ENCODE assay signal across 19 cellular contexts in genomic region chr2:37560241-37560848, GRCh38.
A peak's percentile ranks its signal among the peaks of the same experiment; 100 is the strongest.
DNase-seq lines count a peak whose midpoint lies in the region; ATAC-seq, FAIRE-seq and TF ChIP-seq lines count a peak whose summit lies in the region.
"Had no signal": no experiment of that assay in that cellular context is flagged by ENCODE, and none has a peak within 500 bp of the region (broad histone marks: within the 10 kb centered on the region; RNA-seq: fewer than 3 reads in every experiment).

No MANE protein-coding gene starts in this region.

- H3K9ac ChIP-seq in GM12878 (ENCODE audit: control insufficient read depth, insufficient read depth, low read length): no peak overlapping the region

- no peak overlapping the region for H3K4me3 ChIP-seq in GM12878
- H3K4me3 ChIP-seq: body of pancreas, colonic mucosa, mucosa of descending colon, tibial nerve had no signal

- H3K79me2 ChIP-seq in GM12878 (ENCODE audit: control insufficient read depth, insufficient read depth, low read length): no peaks in the 10 kb centered on the region; the same call in none of the 2 replicates

- POLR2A ChIA-PET in GM12878 (lab: Charles Lee): interaction anchor here (1.0 to 9.1 kb wide), 7 partner anchors 9 to 94 kb away, joined by 3 to 74 read pairs (median 5); no protein-coding TSS in a partner anchor

- TF ChIP-seq EP300 in GM12878 (IDR thresholded peaks at IDR 0.05; ENCODE audit: borderline replicate concordance in 1 of 2, control insufficient read depth in 1 of 2, low read depth in 2 of 2, low read length in 2 of 2): no peak

- no peaks in the 10 kb centered on the region for H4K20me1 ChIP-seq in GM12878 (ENCODE audit: control insufficient read depth, insufficient read depth)

- no peak overlapping the region for H3K4me2 ChIP-seq in GM12878 (ENCODE audit: control insufficient read depth, insufficient read depth)

- H3K27me3 Mint-ChIP-seq in stimulated activated memory B cell treated with anti-CD40 and anti-IgM and Interleukin-4, amounts not matched to agents 10 μg/mL and 1 μg/mL and 100 μg/mL, for 72 hours: no peaks in the 10 kb centered on the region
- no peaks in the 10 kb centered on the region for H3K27me3 Mint-ChIP-seq in activated CD8-positive, alpha-beta memory T cell treated with anti-CD3 and anti-CD28 coated beads, Interleukin-2, amount 10 ng/mL, durations not matched to agents 7 days and 5 days
- H3K27me3 Mint-ChIP-seq: activated naive CD8-positive, alpha-beta T cell; T-helper 17 cell had no signal

- H2AFZ ChIP-seq in GM12878 (ENCODE audit: control insufficient read depth, low read depth, low read length): peak overlapping the region; percentile 56

- H3K4me1 Mint-ChIP-seq in stimulated activated memory B cell treated with anti-CD40 and anti-IgM and Interleukin-4, amounts not matched to agents 10 μg/mL and 1 μg/mL and 100 μg/mL, for 72 hours: peaks cover 14% of the 10 kb centered on the region
- peaks cover 16% of the 10 kb centered on the region for H3K4me1 Mint-ChIP-seq in activated CD8-positive, alpha-beta memory T cell treated with anti-CD3 and anti-CD28 coated beads, Interleukin-2, amount 10 ng/mL, durations not matched to agents 7 days and 5 days

- DNase-seq in NCI-H510A treated with DMSO at 0.1 percent for 48 hours (lab: John Stamatoyannopoulos, UW): peak; percentile 46
- DNase-seq in NCI-H510A (lab: John Stamatoyannopoulos, UW): no peak
- DNase-seq in NCI-H345 treated with DMSO at 0.1 percent for 48 hours (lab: John Stamatoyannopoulos, UW; ENCODE audit: unreplicated experiment): peak; percentile 44
- no peak for DNase-seq in GM12878 (ENCODE audit: low read depth, low spot score)
- no peak for DNase-seq in activated CD8-positive, alpha-beta memory T cell treated with anti-CD3 and anti-CD28 coated beads, Interleukin-2, amount 10 ng/mL, durations not matched to agents 7 days and 5 days
- DNase-seq in NCI-H1436 treated with DMSO at 0.1 percent for 48 hours (lab: John Stamatoyannopoulos, UW): no peak
- DNase-seq: 8988T, body of pancreas, colonic mucosa, foreskin keratinocyte, left cardiac atrium, mucosa of descending colon, SHP77, T-helper 17 cell had no signal

- SMC1A ChIA-PET in GM12878 (lab: Charles Lee; ENCODE audit: uncharacterized antibody, unreplicated experiment): interaction anchor here (0.7 to 14.3 kb wide), 17 partner anchors 9 to 317 kb away, joined by 3 to 246 read pairs (median 5); no protein-coding TSS in a partner anchor

- ATAC-seq in GM12878 (no peak), HG03469 (IDR thresholded peaks at IDR 0.05; ENCODE audit: unreplicated experiment) (no peak)
- ATAC-seq in stimulated activated memory B cell treated with anti-CD40 and anti-IgM and Interleukin-4, amounts not matched to agents 10 μg/mL and 1 μg/mL and 100 μg/mL, for 72 hours: no peak
- no peak for ATAC-seq in activated CD8-positive, alpha-beta memory T cell treated with anti-CD3 and anti-CD28 coated beads, Interleukin-2, amount 10 ng/mL, durations not matched to agents 7 days and 5 days
- ATAC-seq: activated CD4-positive, CD25-positive, alpha-beta regulatory T cell treated with anti-CD3 and anti-CD28 coated beads, Interleukin-2, amount 50 U/mL, for 24 hours; body of pancreas; foreskin keratinocyte; mucosa of descending colon; T-helper 17 cell had no signal

- intact Hi-C loops in GM12878 (cut with micrococcal nuclease; ENCODE audit: unreplicated experiment): no loop called here

- no peaks in the 10 kb centered on the region for H3K36me3 Mint-ChIP-seq in stimulated activated memory B cell treated with anti-CD40 and anti-IgM and Interleukin-4, amounts not matched to agents 10 μg/mL and 1 μg/mL and 100 μg/mL, for 72 hours
- H3K36me3 Mint-ChIP-seq in activated CD8-positive, alpha-beta memory T cell treated with anti-CD3 and anti-CD28 coated beads, Interleukin-2, amount 10 ng/mL, durations not matched to agents 7 days and 5 days: peaks cover 1% of the 10 kb centered on the region
- H3K36me3 Mint-ChIP-seq: activated naive CD8-positive, alpha-beta T cell had no signal

- peaks cover 58% of the 10 kb centered on the region for H3K4me1 ChIP-seq in GM12878 (ENCODE audit: control insufficient read depth, insufficient read depth, low read length)
- H3K4me1 ChIP-seq: colonic mucosa had no signal

- no peaks in the 10 kb centered on the region for H3K27me3 ChIP-seq in GM12878 (replicated peaks in 1 of 2; ENCODE audit: control insufficient read depth in 2 of 2, insufficient read depth in 2 of 2, low read length in 1 of 2)
- H3K27me3 ChIP-seq: body of pancreas, colonic mucosa, foreskin keratinocyte, tibial nerve had no signal

- in situ Hi-C loops in GM12878 (cut with MboI): no loop called here

- TF ChIP-seq CTCF in GM12878 (IDR thresholded peaks at IDR 0.05 in 2 of 3, conservative IDR thresholded peaks at IDR 0.05 in 1 of 3; ENCODE audit: control insufficient read depth in 2 of 3, extremely low read depth in 1 of 3, insufficient read depth in 1 of 3, low read depth in 3 of 3, low read length in 3 of 3): no peak

- 97% methylated on average over 5 of the region's 5 CpGs for WGBS in GM12878 (ENCODE audit: insufficient coverage, insufficient replicate concordance, low lambda C conversion rate, missing lambda C conversion rate)

- H3K27ac Mint-ChIP-seq in stimulated activated memory B cell treated with anti-CD40 and anti-IgM and Interleukin-4, amounts not matched to agents 10 μg/mL and 1 μg/mL and 100 μg/mL, for 72 hours: peak overlapping the region; percentile 30
- H3K27ac Mint-ChIP-seq in activated CD8-positive, alpha-beta memory T cell treated with anti-CD3 and anti-CD28 coated beads, Interleukin-2, amount 10 ng/mL, durations not matched to agents 7 days and 5 days: no peak overlapping the region
- H3K27ac Mint-ChIP-seq: activated naive CD8-positive, alpha-beta T cell; T-helper 17 cell had no signal

- H3K4me3 Mint-ChIP-seq in stimulated activated memory B cell treated with anti-CD40 and anti-IgM and Interleukin-4, amounts not matched to agents 10 μg/mL and 1 μg/mL and 100 μg/mL, for 72 hours: no peak overlapping the region
- H3K4me3 Mint-ChIP-seq in activated CD8-positive, alpha-beta memory T cell treated with anti-CD3 and anti-CD28 coated beads, Interleukin-2, amount 10 ng/mL, durations not matched to agents 7 days and 5 days: no peak overlapping the region
- H3K4me3 Mint-ChIP-seq: activated naive CD8-positive, alpha-beta T cell; T-helper 17 cell had no signal

- H3K27ac ChIP-seq in GM12878 (ENCODE audit: control insufficient read depth, insufficient read depth): peak overlapping the region; percentile 57
- H3K27ac ChIP-seq: body of pancreas, colonic mucosa, tibial nerve had no signal

- FAIRE-seq in GM12878 (lab: Jason Lieb, UNC): no peak

- H3K9me3 Mint-ChIP-seq in stimulated activated memory B cell treated with anti-CD40 and anti-IgM and Interleukin-4, amounts not matched to agents 10 μg/mL and 1 μg/mL and 100 μg/mL, for 72 hours: no peaks in the 10 kb centered on the region
- no peaks in the 10 kb centered on the region for H3K9me3 Mint-ChIP-seq in activated CD8-positive, alpha-beta memory T cell treated with anti-CD3 and anti-CD28 coated beads, Interleukin-2, amount 10 ng/mL, durations not matched to agents 7 days and 5 days (ENCODE audit: low read depth)

- H3K36me3 ChIP-seq in GM12878 (ENCODE audit: control insufficient read depth in 2 of 2, insufficient read depth in 2 of 2, low read length in 1 of 2): no peaks in the 10 kb centered on the region
- H3K36me3 ChIP-seq: colonic mucosa, tibial nerve had no signal

- peaks cover 7% of the 10 kb centered on the region for H3K9me3 ChIP-seq in GM12878 (replicated peaks; ENCODE audit: control insufficient read depth, insufficient read depth, low read length)
- H3K9me3 ChIP-seq: body of pancreas, colonic mucosa, mucosa of descending colon, tibial nerve had no signal

- BruUV-seq in GM12878 (replicated peaks; lab: Mats Ljungman, UMichigan): no TSS peak

- RAD21 ChIA-PET in GM12878 (lab: Charles Lee; ENCODE audit: unreplicated experiment): interaction anchor here (0.7 to 7.8 kb wide), 7 partner anchors 9 to 144 kb away, joined by 3 to 95 read pairs (median 4); no protein-coding TSS in a partner anchor

- CTCF ChIA-PET in GM12878 (lab: Yijun Ruan, JAX): interaction anchor here (0.7 to 4.6 kb wide), 9 partner anchors 8 to 317 kb away, joined by 3 to 24 read pairs (median 6); no protein-coding TSS in a partner anchor
- CTCF ChIA-PET in activated CD8-positive, alpha-beta memory T cell treated with anti-CD3 and anti-CD28 coated beads, Interleukin-2, amount 10 ng/mL, durations not matched to agents 7 days and 5 days (lab: Charles Lee): interaction anchor here (1.3 to 3.1 kb wide), 2 partner anchors 8 to 11 kb away, joined by 5 to 12 read pairs; no protein-coding TSS in a partner anchor

- no peak for TF ChIP-seq POLR2A in GM12878 (IDR thresholded peaks at IDR 0.05; ENCODE audit: low read depth, low read length)

- no peak for TF ChIP-seq RAD21 in GM12878 (IDR thresholded peaks at IDR 0.05; ENCODE audit: insufficient read depth, low read depth, low read length)

TF ChIP-seq in GM12878, 131 proteins besides CTCF, POLR2A, EP300 and RAD21 (continues in another document):
- TF ChIP-seq BACH1 (IDR thresholded peaks at IDR 0.05; ENCODE audit: borderline replicate concordance) (no peak), BMI1 (IDR thresholded peaks at IDR 0.05; ENCODE audit: borderline replicate concordance) (no peak)

Comparison
In these comparisons a context has a peak if more than half of its experiments do, and no peak if none do; other contexts are left out.
1. DNase-seq: peak in NCI-H510A treated with DMSO at 0.1 percent for 48 hours (single experiment) and NCI-H345 treated with DMSO at 0.1 percent for 48 hours (single experiment); none in NCI-H510A (single experiment), GM12878 (single experiment), activated CD8-positive, alpha-beta memory T cell treated with anti-CD3 and anti-CD28 coated beads, Interleukin-2, amount 10 ng/mL, durations not matched to agents 7 days and 5 days (single experiment) and NCI-H1436 treated with DMSO at 0.1 percent for 48 hours (single experiment).